6 cellular contexts compared by ENCODE assay signal in genomic region chr17:8163978-8164814, GRCh38. TPM values are rescaled to one million over a fixed set of nuclear protein-coding genes. Genes with fewer than 3 reads are reported as not detected.
DNase-seq lines count a peak whose midpoint lies in the region; ATAC-seq lines count a peak whose summit lies in the region.

No MANE protein-coding gene starts in this region.

- H3K23ac ChIP-seq in neuronal stem cell (ENCODE audit: low read depth, low read length, poor library complexity) = no peak overlapping the region

- no peak overlapping the region for H3K4ac ChIP-seq in neuronal stem cell (ENCODE audit: low read length)

- no peak overlapping the region for H2BK15ac ChIP-seq in neuronal stem cell (ENCODE audit: low read length)

- H3K4me1 ChIP-seq in SJSA1 (replicated peaks) (peaks cover 32% of the 10 kb centered on the region), neuronal stem cell (ENCODE audit: control insufficient read depth in 2 of 2, insufficient read depth in 1 of 2, low read depth in 1 of 2, low read length in 2 of 2) (peaks cover 22 to 30% of the 10 kb centered on the region in 2 donors)

- no peak overlapping the region for H3K4me2 ChIP-seq in neuronal stem cell (ENCODE audit: insufficient read depth, low read length, poor library complexity, severe bottlenecking)

- H4K8ac ChIP-seq in neuronal stem cell (ENCODE audit: low read depth, low read length) = no peak overlapping the region

- H3K27me3 ChIP-seq in SJSA1 (replicated peaks) (no peaks in the 10 kb centered on the region), neuronal stem cell (ENCODE audit: control insufficient read depth in 3 of 3, insufficient read depth in 3 of 3, low read depth in 1 of 3, low read length in 3 of 3) (no peaks in the 10 kb centered on the region)

- peaks cover 56% of the 10 kb centered on the region for H3K4me1 Mint-ChIP-seq in dendritic cell treated with granulocyte-macrophage colony-stimulating factor and Interleukin-4, amounts not matched to agents 40 ng/mL and 50 ng/mL, for 4 days (ENCODE audit: low read depth)

- H3K9ac ChIP-seq in neuronal stem cell (ENCODE audit: low read depth, low read length, poor library complexity) = no peak overlapping the region

- no peak overlapping the region for H2BK5ac ChIP-seq in neuronal stem cell (ENCODE audit: low read length)

- H3K9me3 Mint-ChIP-seq in dendritic cell treated with granulocyte-macrophage colony-stimulating factor and Interleukin-4, amounts not matched to agents 40 ng/mL and 50 ng/mL, for 4 days = no peaks in the 10 kb centered on the region

- WGBS in neuronal stem cell (ENCODE audit: extremely low coverage in 2 of 2, insufficient read length in 2 of 2, insufficient replicate concordance in 1 of 2), 2 donors = no CpG with 5 or more reads among the region's 13 CpGs

- no peak overlapping the region for H3K27ac ChIP-seq in SJSA1
- H3K27ac ChIP-seq in neuronal stem cell (replicated peaks; ENCODE audit: low read length) = peak overlapping the region; percentile 97

- H2AK5ac ChIP-seq in neuronal stem cell (ENCODE audit: low read depth, low read length) = no peak overlapping the region

- H2BK120ac ChIP-seq in neuronal stem cell (ENCODE audit: low read depth, low read length) = no peak overlapping the region

- H2BK12ac ChIP-seq in neuronal stem cell (ENCODE audit: low read length) = no peak overlapping the region

- H3K27me3 Mint-ChIP-seq in dendritic cell treated with granulocyte-macrophage colony-stimulating factor and Interleukin-4, amounts not matched to agents 40 ng/mL and 50 ng/mL, for 4 days = no peaks in the 10 kb centered on the region

- intact Hi-C loops in dendritic cell treated with granulocyte-macrophage colony-stimulating factor and Interleukin-4, amounts not matched to agents 40 ng/mL and 50 ng/mL, for 4 days (cut with micrococcal nuclease) = no loop called here

- H3K79me1 ChIP-seq in neuronal stem cell (ENCODE audit: low read depth, low read length) = peaks cover 13% of the 10 kb centered on the region

- no peak overlapping the region for H3K18ac ChIP-seq in neuronal stem cell (ENCODE audit: low read length)

- H3K14ac ChIP-seq in neuronal stem cell (ENCODE audit: low read length) = no peak overlapping the region

- DNase-seq in GDM1 (lab: John Stamatoyannopoulos, UW) (peak; percentile 87), SJSA1 (ENCODE audit: low read depth in 1 of 2, low spot score in 2 of 2) (peak; percentile 20 to 58), neuronal stem cell (ENCODE audit: low spot score) (no peak)

- ATAC-seq in GM18873 (IDR thresholded peaks at IDR 0.05; ENCODE audit: low FRiP score, unreplicated experiment) (no peak), HG03378 (IDR thresholded peaks at IDR 0.05; ENCODE audit: unreplicated experiment) (no peak)

- H4K91ac ChIP-seq in neuronal stem cell (ENCODE audit: low read depth, low read length, poor library complexity) = no peak overlapping the region

- H3K36me3 Mint-ChIP-seq in dendritic cell treated with granulocyte-macrophage colony-stimulating factor and Interleukin-4, amounts not matched to agents 40 ng/mL and 50 ng/mL, for 4 days (ENCODE audit: low read depth) = peaks cover 39% of the 10 kb centered on the region

- H3K9me3 ChIP-seq in SJSA1 (replicated peaks) (no peaks in the 10 kb centered on the region), neuronal stem cell (replicated peaks in 1 of 2; ENCODE audit: control insufficient read depth in 2 of 2, insufficient read depth in 1 of 2, low read depth in 1 of 2, low read length in 2 of 2) (no peaks in the 10 kb centered on the region)

- peaks cover 29% of the 10 kb centered on the region for H3K36me3 ChIP-seq in SJSA1
- H3K36me3 ChIP-seq in neuronal stem cell (replicated peaks in 1 of 2; ENCODE audit: control insufficient read depth in 2 of 2, insufficient read depth in 2 of 2, low read length in 2 of 2) = peaks cover 18 to 30% of the 10 kb centered on the region in 2 donors

- H2AFZ ChIP-seq in neuronal stem cell (ENCODE audit: low read length) = peak overlapping the region; percentile 79

- no peak overlapping the region for H3K27ac Mint-ChIP-seq in dendritic cell treated with granulocyte-macrophage colony-stimulating factor and Interleukin-4, amounts not matched to agents 40 ng/mL and 50 ng/mL, for 4 days

- H3K4me3 Mint-ChIP-seq in dendritic cell treated with granulocyte-macrophage colony-stimulating factor and Interleukin-4, amounts not matched to agents 40 ng/mL and 50 ng/mL, for 4 days = peak overlapping the region; percentile 78

- no peak overlapping the region for H3K4me3 ChIP-seq in SJSA1
- H3K4me3 ChIP-seq in neuronal stem cell (ENCODE audit: low read length in 2 of 2) = peak overlapping the region in 1 of 2 donors; percentile 97

RNA-seq across cellular contexts. Expression of gene VAMP2, which starts 1.4 kb away (rescaled TPM):
- total RNA-seq in SJSA1 (2014; rRNA removed; shearing (Covaris generic)) = 2.9 and 9.7 TPM in 2 replicates
- polyA plus RNA-seq in neuronal stem cell (2013, experiment 1 of 2) = 47.3 TPM
- 45.3 TPM for polyA plus RNA-seq in neuronal stem cell (2013, experiment 2 of 2)

RNA-seq across cellular contexts. Expression of gene TMEM107, which starts 12.0 kb away (rescaled TPM):
- 11.5 and 15.9 TPM in 2 replicates for total RNA-seq in SJSA1 (2014; rRNA removed; shearing (Covaris generic))
- polyA plus RNA-seq in neuronal stem cell (2013, experiment 1 of 2) = 14.8 TPM
- 15.2 TPM for polyA plus RNA-seq in neuronal stem cell (2013, experiment 2 of 2)

RNA-seq across cellular contexts. Expression of gene PER1, which starts 12.0 kb away (rescaled TPM):
- 1.0 and 8.3 TPM in 2 replicates for total RNA-seq in SJSA1 (2014; rRNA removed; shearing (Covaris generic))
- 17.0 TPM for polyA plus RNA-seq in neuronal stem cell (2013, experiment 1 of 2)
- 18.7 TPM for polyA plus RNA-seq in neuronal stem cell (2013, experiment 2 of 2)

RNA-seq across cellular contexts. Expression of gene BORCS6, which starts 25.8 kb away (rescaled TPM):
- 4.3 and 7.4 TPM in 2 replicates for total RNA-seq in SJSA1 (2014; rRNA removed; shearing (Covaris generic))
- polyA plus RNA-seq in neuronal stem cell (2013, experiment 1 of 2) = 1.8 TPM
- polyA plus RNA-seq in neuronal stem cell (2013, experiment 2 of 2) = 1.7 TPM

RNA-seq across cellular contexts. Expression of gene HES7, which starts 40.3 kb away (rescaled TPM):
- total RNA-seq in SJSA1 (2014; rRNA removed; shearing (Covaris generic)) = not detected in 2 replicates
- polyA plus RNA-seq in neuronal stem cell (2013, experiment 1 of 2) = 5.8 TPM
- 4.2 TPM for polyA plus RNA-seq in neuronal stem cell (2013, experiment 2 of 2)
